In genomic region chr3:42532229-42532628, GRCh38 we compare ENCODE assay signal across 17 cellular contexts. TPM values are rescaled to one million over a fixed set of nuclear protein-coding genes. Genes with fewer than 3 reads are reported as not detected.
DNase-seq lines count a peak whose midpoint lies in the region; ATAC-seq and TF ChIP-seq lines count a peak whose summit lies in the region.
"Had no signal": no experiment of that assay in that cellular context is flagged by ENCODE, and none has a peak within 500 bp of the region (broad histone marks: within the 10 kb centered on the region; RNA-seq: fewer than 3 reads in every experiment).

No MANE protein-coding gene starts in this region.

- H3K36me3 Mint-ChIP-seq in activated naive CD8-positive, alpha-beta T cell, result peaks cover 12% of the 10 kb centered on the region
- H3K36me3 Mint-ChIP-seq in activated naive CD8-positive, alpha-beta T cell treated with anti-CD3 and anti-CD28 coated beads for 36 hours, result peaks cover 11% of the 10 kb centered on the region
- peaks cover 7 to 43% (median 18%) of the 10 kb centered on the region in 5 donors for H3K36me3 Mint-ChIP-seq in naive thymus-derived CD4-positive, alpha-beta T cell

- H3K27me3 Mint-ChIP-seq in activated naive CD8-positive, alpha-beta T cell, result no peaks in the 10 kb centered on the region
- no peaks in the 10 kb centered on the region for H3K27me3 Mint-ChIP-seq in activated naive CD8-positive, alpha-beta T cell treated with anti-CD3 and anti-CD28 coated beads for 36 hours
- H3K27me3 Mint-ChIP-seq in naive thymus-derived CD4-positive, alpha-beta T cell, result no peaks in the 10 kb centered on the region

- TF ChIP-seq POLR2A in transverse colon (IDR thresholded peaks at IDR 0.05), result no peak

- H3K4me3 Mint-ChIP-seq in activated naive CD8-positive, alpha-beta T cell, result peak overlapping the region; percentile 0
- no peak overlapping the region for H3K4me3 Mint-ChIP-seq in activated naive CD8-positive, alpha-beta T cell treated with anti-CD3 and anti-CD28 coated beads for 36 hours
- H3K4me3 Mint-ChIP-seq in naive thymus-derived CD4-positive, alpha-beta T cell, result peak overlapping the region in 7 of 10 donors; percentile 18 to 86 (median 44)

- POLR2A ChIA-PET in naive thymus-derived CD4-positive, alpha-beta T cell (lab: Charles Lee), result interaction anchor here (1.3 to 2.3 kb wide), 2 partner anchors 22 to 30 kb away, joined by 4 to 10 read pairs; partner anchors contain the start of gene VIPR1

- peaks cover 83% of the 10 kb centered on the region for H3K4me1 Mint-ChIP-seq in activated naive CD8-positive, alpha-beta T cell (ENCODE audit: low read depth)
- peaks cover 44% of the 10 kb centered on the region for H3K4me1 Mint-ChIP-seq in activated naive CD8-positive, alpha-beta T cell treated with anti-CD3 and anti-CD28 coated beads for 36 hours
- H3K4me1 Mint-ChIP-seq in naive thymus-derived CD4-positive, alpha-beta T cell, result peaks cover 45 to 92% (median 88%) of the 10 kb centered on the region in 7 donors

- peak overlapping the region; percentile 28 for H3K27ac Mint-ChIP-seq in activated naive CD8-positive, alpha-beta T cell
- H3K27ac Mint-ChIP-seq in activated naive CD8-positive, alpha-beta T cell treated with anti-CD3 and anti-CD28 coated beads for 36 hours, result no peak overlapping the region
- peak overlapping the region in 8 of 9 donors; percentile 83 to 98 (median 92) for H3K27ac Mint-ChIP-seq in naive thymus-derived CD4-positive, alpha-beta T cell

- in situ Hi-C loops in transverse colon (cut with MboI; ENCODE audit: low pct_ligation_motif_present in 1 of 4, low pct_unique_long_range_greater_than_20kb in 1 of 4, low sequenced_read_pairs in 3 of 4), result loop anchor here in 2 of 4 donors (25.0 kb wide), 1 partner anchor 295 kb away; no protein-coding TSS in a partner anchor

- H3K4me3 ChIP-seq in WERI-Rb-1 (ENCODE audit: low read depth, low read length) (no peak overlapping the region), upper lobe of right lung (no peak overlapping the region), transverse colon (no peak overlapping the region)
- no peak overlapping the region for H3K4me3 ChIP-seq in naive thymus-derived CD4-positive, alpha-beta T cell (ENCODE audit: low read length)
- H3K4me3 ChIP-seq: MG63, SJCRH30 had no signal

- DNase-seq in activated naive CD8-positive, alpha-beta T cell treated with anti-CD3 and anti-CD28 coated beads for 36 hours, result no peak
- DNase-seq in WERI-Rb-1 (no peak), upper lobe of right lung (no peak), SHP77 (lab: John Stamatoyannopoulos, UW) (no peak), NCI-H345 (lab: John Stamatoyannopoulos, UW) (no peak), transverse colon (no peak)
- no peak for DNase-seq in naive thymus-derived CD4-positive, alpha-beta T cell
- DNase-seq: COR-L47, Kasumi-1, MG63, NCI-H1048, NCI-H1436, NCI-H2029, NCI-H526, SJCRH30 had no signal

- no peak for ATAC-seq in naive thymus-derived CD4-positive, alpha-beta T cell
- ATAC-seq in upper lobe of right lung, result no peak

- H3K9me3 Mint-ChIP-seq in activated naive CD8-positive, alpha-beta T cell (ENCODE audit: low read depth), result no peaks in the 10 kb centered on the region
- no peaks in the 10 kb centered on the region for H3K9me3 Mint-ChIP-seq in activated naive CD8-positive, alpha-beta T cell treated with anti-CD3 and anti-CD28 coated beads for 36 hours
- H3K9me3 Mint-ChIP-seq in naive thymus-derived CD4-positive, alpha-beta T cell, result peaks cover 0 to 4% (median 0%) of the 10 kb centered on the region in 11 donors

- peaks cover 35 to 71% of the 10 kb centered on the region in 2 donors for H3K4me1 ChIP-seq in naive thymus-derived CD4-positive, alpha-beta T cell (ENCODE audit: control insufficient read depth in 2 of 2, insufficient read depth in 2 of 2, low read length in 2 of 2)
- H3K4me1 ChIP-seq in upper lobe of right lung (peaks cover 12% of the 10 kb centered on the region), transverse colon (no peaks in the 10 kb centered on the region)
- H3K4me1 ChIP-seq: SJCRH30 had no signal

- H3K9me3 ChIP-seq in WERI-Rb-1 (ENCODE audit: severe bottlenecking), result no peaks in the 10 kb centered on the region
- no peaks in the 10 kb centered on the region for H3K9me3 ChIP-seq in naive thymus-derived CD4-positive, alpha-beta T cell (ENCODE audit: control insufficient read depth in 2 of 3, low read length in 3 of 3)
- H3K9me3 ChIP-seq in upper lobe of right lung, result no peaks in the 10 kb centered on the region
- no peaks in the 10 kb centered on the region for H3K9me3 ChIP-seq in transverse colon
- H3K9me3 ChIP-seq: MG63, SJCRH30 had no signal

- CTCF ChIA-PET in naive thymus-derived CD4-positive, alpha-beta T cell (lab: Charles Lee), result interaction anchor here (0.6 to 10.1 kb wide), 4 partner anchors 19 to 1001 kb away, joined by 3 to 136 read pairs (median 4); partner anchors contain the start of gene VIPR1

- H3K27me3 ChIP-seq in WERI-Rb-1 (ENCODE audit: insufficient read depth, low read depth, severe bottlenecking) (no peaks in the 10 kb centered on the region), upper lobe of right lung (no peaks in the 10 kb centered on the region), transverse colon (no peaks in the 10 kb centered on the region)
- H3K27me3 ChIP-seq in naive thymus-derived CD4-positive, alpha-beta T cell (ENCODE audit: control insufficient read depth in 2 of 2, insufficient read depth in 2 of 2, low read length in 2 of 2), result no peaks in the 10 kb centered on the region
- H3K27me3 ChIP-seq: MG63, SJCRH30 had no signal

- TF ChIP-seq EP300 in transverse colon (IDR thresholded peaks at IDR 0.05; ENCODE audit: low read depth), result no peak

- no peak for TF ChIP-seq CTCF in WERI-Rb-1 (IDR thresholded peaks at IDR 0.05; ENCODE audit: low read depth, low read length)
- no peak for TF ChIP-seq CTCF in upper lobe of right lung (IDR thresholded peaks at IDR 0.05)
- no peak for TF ChIP-seq CTCF in transverse colon (IDR thresholded peaks at IDR 0.05)

- intact Hi-C loops in naive thymus-derived CD4-positive, alpha-beta T cell (cut with micrococcal nuclease), result no loop called here
- intact Hi-C loops in upper lobe of right lung (cut with DNase I), result no loop called here
- intact Hi-C loops in transverse colon (cut with DNase I; ENCODE audit: low total_unique reads), result no loop called here

- H3K36me3 ChIP-seq in WERI-Rb-1 (no peaks in the 10 kb centered on the region), upper lobe of right lung (peaks cover 10% of the 10 kb centered on the region), transverse colon (no peaks in the 10 kb centered on the region)
- peaks cover 0 to 20% (median 0%) of the 10 kb centered on the region in 3 experiments for H3K36me3 ChIP-seq in naive thymus-derived CD4-positive, alpha-beta T cell (ENCODE audit: control insufficient read depth in 2 of 3, insufficient read depth in 3 of 3, low read length in 3 of 3)
- H3K36me3 ChIP-seq: MG63, SJCRH30 had no signal

- WGBS in transverse colon (ENCODE audit: low coverage in 1 of 2), 2 donors, result 89% methylated on average over 4 of the region's 4 CpGs; no CpG with 5 or more reads in 1 of the 2 donors

- peak overlapping the region; percentile 81 for H3K27ac ChIP-seq in WERI-Rb-1
- no peak overlapping the region for H3K27ac ChIP-seq in naive thymus-derived CD4-positive, alpha-beta T cell (ENCODE audit: low read depth, low read length)
- H3K27ac ChIP-seq in upper lobe of right lung, result peak overlapping the region; percentile 17
- H3K27ac ChIP-seq in transverse colon, result no peak overlapping the region
- H3K27ac ChIP-seq: SJCRH30 had no signal

RNA-seq across cellular contexts. Expression of gene VIPR1, which starts 29.8 kb away (rescaled TPM):
- 1 to 10 TPM; 6.0 to 6.6 TPM for total RNA-seq in activated naive CD8-positive, alpha-beta T cell treated with anti-CD3 and anti-CD28 coated beads for 36 hours
- 100 to 1,000 TPM in 2 of 5 experiments, 10 to 100 TPM in 2, 1 to 10 TPM in 1; 8.0 to 133 (median 70.5) TPM for total RNA-seq in naive thymus-derived CD4-positive, alpha-beta T cell
- polyA plus RNA-seq in naive thymus-derived CD4-positive, alpha-beta T cell, result 10 to 100 TPM; 30.5 to 44.8 TPM
- total RNA-seq in upper lobe of right lung (184 TPM), transverse colon (100 to 1,000 TPM; 121 to 565 (median 254) TPM)
- total RNA-seq: SJCRH30 had no signal
- polyA plus RNA-seq: BJ had no signal

RNA-seq across cellular contexts. Expression of gene SEC22C, which starts 49.5 kb away (rescaled TPM):
- total RNA-seq in activated naive CD8-positive, alpha-beta T cell treated with anti-CD3 and anti-CD28 coated beads for 36 hours, result 10 to 100 TPM; 40.0 to 42.3 TPM
- total RNA-seq in naive thymus-derived CD4-positive, alpha-beta T cell, result 10 to 100 TPM; 39.7 to 54.8 (median 51.3) TPM
- polyA plus RNA-seq in naive thymus-derived CD4-positive, alpha-beta T cell, result 10 to 100 TPM; 38.0 to 50.4 TPM
- 48.6 TPM for total RNA-seq in upper lobe of right lung
- 10 to 100 TPM; 22.7 to 66.3 (median 32.1) TPM for total RNA-seq in transverse colon

RNA-seq across cellular contexts. Expression of gene SS18L2, which starts 58.4 kb away (rescaled TPM):
- total RNA-seq in activated naive CD8-positive, alpha-beta T cell treated with anti-CD3 and anti-CD28 coated beads for 36 hours, result 10 to 100 TPM; 77.2 to 78.7 TPM
- total RNA-seq in naive thymus-derived CD4-positive, alpha-beta T cell, result 10 to 100 TPM; 31.3 to 60.9 (median 38.9) TPM
- polyA plus RNA-seq in naive thymus-derived CD4-positive, alpha-beta T cell, result 100 to 1,000 TPM in 1 of 2 donors, 10 to 100 TPM in 1; 75.6 to 117 TPM
- total RNA-seq in upper lobe of right lung (22.0 TPM), transverse colon (10 to 100 TPM in 3 of 4 donors, 1 to 10 TPM in 1; 3.4 to 23.9 (median 15.8) TPM)

Comparison
In these comparisons a context has a peak if more than half of its experiments do, and no peak if none do; other contexts are left out.
1. H3K27ac ChIP-seq: peak in WERI-Rb-1 (single experiment) and upper lobe of right lung (single experiment); none in naive thymus-derived CD4-positive, alpha-beta T cell (single experiment) and transverse colon (0 of 4).